22 cellular contexts compared by ENCODE assay signal in the genomic region with DNA sequence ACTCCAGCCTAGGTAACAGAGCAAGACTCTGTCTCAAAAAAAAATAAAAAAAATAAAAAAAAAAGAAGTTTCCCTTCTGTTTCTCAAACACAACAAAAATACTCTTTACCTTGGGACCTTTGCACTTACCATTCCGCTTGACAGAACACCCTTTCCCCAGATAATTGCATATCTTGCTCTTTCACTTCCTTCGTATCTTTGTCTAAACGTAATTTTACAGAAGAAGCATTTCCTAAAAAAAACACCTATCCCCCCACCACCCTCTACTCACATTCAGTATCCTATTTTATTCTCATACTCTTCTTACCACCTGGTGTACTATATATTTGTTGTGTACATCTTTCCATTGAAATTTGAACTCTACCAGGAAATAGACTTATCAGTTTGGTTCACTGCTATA.
A peak's percentile ranks its signal among the peaks of the same experiment; 100 is the strongest.
DNase-seq lines count a peak whose midpoint lies in the region; ATAC-seq and TF ChIP-seq lines count a peak whose summit lies in the region.
"Had no signal": no experiment of that assay in that cellular context is flagged by ENCODE, and none has a peak within 500 bp of the region (broad histone marks: within the 10 kb centered on the region; RNA-seq: fewer than 3 reads in every experiment).

No MANE protein-coding gene starts in this region.

- no peaks in the 10 kb centered on the region for H3K27me3 ChIP-seq in BLaER1 treated with 17β-estradiol and CSF1 and Interleukin-3, amounts not matched to agents 10 nM and 100 nM
- H3K27me3 ChIP-seq: colonic mucosa, right lobe of liver had no signal

- DNase-seq in RPMI8226 (peak; percentile 55), glomerular visceral epithelial cell (ENCODE audit: extremely low spot score) (no peak), GM13976 (ENCODE audit: low spot score) (no peak), kidney tubule cell (ENCODE audit: low spot score) (no peak)
- no peak for DNase-seq in stimulated activated CD4-positive, alpha-beta T cell treated with anti-CD3 and anti-CD28 coated beads, Interleukin-2, amount 100 ng/mL, for 24 hours
- DNase-seq: activated CD8-positive, alpha-beta T cell treated with anti-CD3 and anti-CD28 coated beads for 36 hours; activated effector memory CD4-positive, alpha-beta T cell treated with anti-CD3 and anti-CD28 coated beads, Interleukin-2, amount 50 U/mL, for 16 hours; anterior cingulate cortex; colonic mucosa; GOT3; IMR-90; NCI-H1105 treated with DMSO at 0.1 percent for 48 hours; NCI-H345; nucleus accumbens; PC-3; right lobe of liver; stimulated activated CD4-positive, alpha-beta T cell treated with anti-CD3 and anti-CD28 coated beads, Interleukin-4, amount 100 ng/mL, for 1 hour; trophoblast cell had no signal

- H3K9me3 ChIP-seq in BLaER1 treated with 17β-estradiol and CSF1 and Interleukin-3, amounts not matched to agents 10 nM and 100 nM (replicated peaks in 1 of 11): peaks cover 0 to 9% (median 0%) of the 10 kb centered on the region in 11 experiments; a peak in 5 of 22 replicates
- H3K9me3 ChIP-seq: colonic mucosa, right lobe of liver had no signal

- peaks cover 9 to 43% (median 17%) of the 10 kb centered on the region in 11 experiments; a peak in 20 of 22 replicates for H3K36me3 ChIP-seq in BLaER1 treated with 17β-estradiol and CSF1 and Interleukin-3, amounts not matched to agents 10 nM and 100 nM
- H3K36me3 ChIP-seq: colonic mucosa, right lobe of liver had no signal

- no peak for TF ChIP-seq CTCF in GM13976 (IDR thresholded peaks at IDR 0.05; ENCODE audit: borderline replicate concordance, control extremely low read depth, extremely low read depth, insufficient read depth, missing control alignments)

- peak overlapping the region; percentile 53 to 79 (median 68) for H3K4me2 ChIP-seq in BLaER1 treated with 17β-estradiol and CSF1 and Interleukin-3, amounts not matched to agents 10 nM and 100 nM

- peaks cover 24 to 53% (median 33%) of the 10 kb centered on the region in 10 experiments for H3K4me1 ChIP-seq in BLaER1 treated with 17β-estradiol and CSF1 and Interleukin-3, amounts not matched to agents 10 nM and 100 nM
- H3K4me1 ChIP-seq: colonic mucosa had no signal

- H4K20me1 ChIP-seq in BLaER1 treated with 17β-estradiol and CSF1 and Interleukin-3, amounts not matched to agents 10 nM and 100 nM: peaks cover 44 to 100% (median 92%) of the 10 kb centered on the region in 11 experiments; a peak in 19 of 22 replicates

- no peak overlapping the region for H3K4me3 ChIP-seq in BLaER1 treated with 17β-estradiol and CSF1 and Interleukin-3, amounts not matched to agents 10 nM and 100 nM
- H3K4me3 ChIP-seq: colonic mucosa, right lobe of liver had no signal

- peak overlapping the region in 10 of 11 experiments; percentile 7 to 51 (median 33); a peak in 10 of 22 replicates for H3K27ac ChIP-seq in BLaER1 treated with 17β-estradiol and CSF1 and Interleukin-3, amounts not matched to agents 10 nM and 100 nM
- H3K27ac ChIP-seq: colonic mucosa, right lobe of liver had no signal

- in situ Hi-C loops in GM13976 (cut with MboI; ENCODE audit: low sequenced_read_pairs, unreplicated experiment): no loop called here

- peak; percentile 53 for ATAC-seq in GM18517 (IDR thresholded peaks at IDR 0.05; ENCODE audit: unreplicated experiment)
- peak; percentile 60 for ATAC-seq in HG02678 (IDR thresholded peaks at IDR 0.05; ENCODE audit: unreplicated experiment)
- ATAC-seq: activated CD8-positive, alpha-beta T cell treated with anti-CD3 and anti-CD28 coated beads for 36 hours; PC-3; right lobe of liver; SK-N-SH treated with all-trans-retinoic acid at 6 μM for 48 hours had no signal

- peak overlapping the region in 3 of 11 experiments; percentile 0 to 47 (median 26); a peak in 3 of 22 replicates for H3K9ac ChIP-seq in BLaER1 treated with 17β-estradiol and CSF1 and Interleukin-3, amounts not matched to agents 10 nM and 100 nM
